2 cellular contexts compared by ENCODE assay signal in genomic region chr7:156437021-156437614, GRCh38.
TF ChIP-seq lines count a peak whose summit lies in the region.

No MANE protein-coding gene starts in this region.

TF ChIP-seq in HepG2, 621 proteins besides CTCF, POLR2A, EP300 and RAD21 (continued from another document and continues in another):
- TF ChIP-seq UBTF (CRISPR knock-in tag; IDR thresholded peaks at IDR 0.05): no peak
- TF ChIP-seq, protein P1, sequence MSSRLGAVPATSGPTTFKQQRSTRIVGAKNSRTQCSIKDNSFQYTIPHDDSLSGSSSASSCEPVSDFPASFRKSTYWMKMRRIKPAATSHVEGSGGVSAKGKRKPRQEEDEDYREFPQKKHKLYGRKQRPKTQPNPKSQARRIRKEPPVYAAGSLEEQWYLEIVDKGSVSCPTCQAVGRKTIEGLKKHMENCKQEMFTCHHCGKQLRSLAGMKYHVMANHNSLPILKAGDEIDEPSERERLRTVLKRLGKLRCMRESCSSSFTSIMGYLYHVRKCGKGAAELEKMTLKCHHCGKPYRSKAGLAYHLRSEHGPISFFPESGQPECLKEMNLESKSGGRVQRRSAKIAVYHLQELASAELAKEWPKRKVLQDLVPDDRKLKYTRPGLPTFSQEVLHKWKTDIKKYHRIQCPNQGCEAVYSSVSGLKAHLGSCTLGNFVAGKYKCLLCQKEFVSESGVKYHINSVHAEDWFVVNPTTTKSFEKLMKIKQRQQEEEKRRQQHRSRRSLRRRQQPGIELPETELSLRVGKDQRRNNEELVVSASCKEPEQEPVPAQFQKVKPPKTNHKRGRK (CRISPR knock-in tag; IDR thresholded peaks at IDR 0.05): no peak
- TF ChIP-seq, protein P2, sequence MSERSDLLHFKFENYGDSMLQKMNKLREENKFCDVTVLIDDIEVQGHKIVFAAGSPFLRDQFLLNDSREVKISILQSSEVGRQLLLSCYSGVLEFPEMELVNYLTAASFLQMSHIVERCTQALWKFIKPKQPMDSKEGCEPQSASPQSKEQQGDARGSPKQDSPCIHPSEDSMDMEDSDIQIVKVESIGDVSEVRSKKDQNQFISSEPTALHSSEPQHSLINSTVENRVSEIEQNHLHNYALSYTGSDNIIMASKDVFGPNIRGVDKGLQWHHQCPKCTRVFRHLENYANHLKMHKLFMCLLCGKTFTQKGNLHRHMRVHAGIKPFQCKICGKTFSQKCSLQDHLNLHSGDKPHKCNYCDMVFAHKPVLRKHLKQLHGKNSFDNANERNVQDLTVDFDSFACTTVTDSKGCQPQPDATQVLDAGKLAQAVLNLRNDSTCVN (CRISPR knock-in tag; IDR thresholded peaks at IDR 0.05; ENCODE audit: borderline replicate concordance): no peak
- no peak for TF ChIP-seq NPAS2 (CRISPR knock-in tag; IDR thresholded peaks at IDR 0.05; ENCODE audit: borderline replicate concordance)
- TF ChIP-seq, protein P3, sequence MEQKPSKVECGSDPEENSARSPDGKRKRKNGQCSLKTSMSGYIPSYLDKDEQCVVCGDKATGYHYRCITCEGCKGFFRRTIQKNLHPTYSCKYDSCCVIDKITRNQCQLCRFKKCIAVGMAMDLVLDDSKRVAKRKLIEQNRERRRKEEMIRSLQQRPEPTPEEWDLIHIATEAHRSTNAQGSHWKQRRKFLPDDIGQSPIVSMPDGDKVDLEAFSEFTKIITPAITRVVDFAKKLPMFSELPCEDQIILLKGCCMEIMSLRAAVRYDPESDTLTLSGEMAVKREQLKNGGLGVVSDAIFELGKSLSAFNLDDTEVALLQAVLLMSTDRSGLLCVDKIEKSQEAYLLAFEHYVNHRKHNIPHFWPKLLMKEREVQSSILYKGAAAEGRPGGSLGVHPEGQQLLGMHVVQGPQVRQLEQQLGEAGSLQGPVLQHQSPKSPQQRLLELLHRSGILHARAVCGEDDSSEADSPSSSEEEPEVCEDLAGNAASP (CRISPR knock-in tag; IDR thresholded peaks at IDR 0.05; ENCODE audit: borderline replicate concordance): no peak
- TF ChIP-seq, protein P4, sequence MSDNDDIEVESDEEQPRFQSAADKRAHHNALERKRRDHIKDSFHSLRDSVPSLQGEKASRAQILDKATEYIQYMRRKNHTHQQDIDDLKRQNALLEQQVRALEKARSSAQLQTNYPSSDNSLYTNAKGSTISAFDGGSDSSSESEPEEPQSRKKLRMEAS (IDR thresholded peaks at IDR 0.05): no peak
- TF ChIP-seq ZZZ3 (CRISPR knock-in tag; IDR thresholded peaks at IDR 0.05; ENCODE audit: borderline replicate concordance): no peak
- TF ChIP-seq, protein P5, sequence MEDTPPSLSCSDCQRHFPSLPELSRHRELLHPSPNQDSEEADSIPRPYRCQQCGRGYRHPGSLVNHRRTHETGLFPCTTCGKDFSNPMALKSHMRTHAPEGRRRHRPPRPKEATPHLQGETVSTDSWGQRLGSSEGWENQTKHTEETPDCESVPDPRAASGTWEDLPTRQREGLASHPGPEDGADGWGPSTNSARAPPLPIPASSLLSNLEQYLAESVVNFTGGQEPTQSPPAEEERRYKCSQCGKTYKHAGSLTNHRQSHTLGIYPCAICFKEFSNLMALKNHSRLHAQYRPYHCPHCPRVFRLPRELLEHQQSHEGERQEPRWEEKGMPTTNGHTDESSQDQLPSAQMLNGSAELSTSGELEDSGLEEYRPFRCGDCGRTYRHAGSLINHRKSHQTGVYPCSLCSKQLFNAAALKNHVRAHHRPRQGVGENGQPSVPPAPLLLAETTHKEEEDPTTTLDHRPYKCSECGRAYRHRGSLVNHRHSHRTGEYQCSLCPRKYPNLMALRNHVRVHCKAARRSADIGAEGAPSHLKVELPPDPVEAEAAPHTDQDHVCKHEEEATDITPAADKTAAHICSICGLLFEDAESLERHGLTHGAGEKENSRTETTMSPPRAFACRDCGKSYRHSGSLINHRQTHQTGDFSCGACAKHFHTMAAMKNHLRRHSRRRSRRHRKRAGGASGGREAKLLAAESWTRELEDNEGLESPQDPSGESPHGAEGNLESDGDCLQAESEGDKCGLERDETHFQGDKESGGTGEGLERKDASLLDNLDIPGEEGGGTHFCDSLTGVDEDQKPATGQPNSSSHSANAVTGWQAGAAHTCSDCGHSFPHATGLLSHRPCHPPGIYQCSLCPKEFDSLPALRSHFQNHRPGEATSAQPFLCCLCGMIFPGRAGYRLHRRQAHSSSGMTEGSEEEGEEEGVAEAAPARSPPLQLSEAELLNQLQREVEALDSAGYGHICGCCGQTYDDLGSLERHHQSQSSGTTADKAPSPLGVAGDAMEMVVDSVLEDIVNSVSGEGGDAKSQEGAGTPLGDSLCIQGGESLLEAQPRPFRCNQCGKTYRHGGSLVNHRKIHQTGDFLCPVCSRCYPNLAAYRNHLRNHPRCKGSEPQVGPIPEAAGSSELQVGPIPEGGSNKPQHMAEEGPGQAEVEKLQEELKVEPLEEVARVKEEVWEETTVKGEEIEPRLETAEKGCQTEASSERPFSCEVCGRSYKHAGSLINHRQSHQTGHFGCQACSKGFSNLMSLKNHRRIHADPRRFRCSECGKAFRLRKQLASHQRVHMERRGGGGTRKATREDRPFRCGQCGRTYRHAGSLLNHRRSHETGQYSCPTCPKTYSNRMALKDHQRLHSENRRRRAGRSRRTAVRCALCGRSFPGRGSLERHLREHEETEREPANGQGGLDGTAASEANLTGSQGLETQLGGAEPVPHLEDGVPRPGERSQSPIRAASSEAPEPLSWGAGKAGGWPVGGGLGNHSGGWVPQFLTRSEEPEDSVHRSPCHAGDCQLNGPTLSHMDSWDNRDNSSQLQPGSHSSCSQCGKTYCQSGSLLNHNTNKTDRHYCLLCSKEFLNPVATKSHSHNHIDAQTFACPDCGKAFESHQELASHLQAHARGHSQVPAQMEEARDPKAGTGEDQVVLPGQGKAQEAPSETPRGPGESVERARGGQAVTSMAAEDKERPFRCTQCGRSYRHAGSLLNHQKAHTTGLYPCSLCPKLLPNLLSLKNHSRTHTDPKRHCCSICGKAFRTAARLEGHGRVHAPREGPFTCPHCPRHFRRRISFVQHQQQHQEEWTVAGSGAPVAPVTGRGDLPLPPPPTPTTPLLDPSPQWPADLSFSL (CRISPR knock-in tag; IDR thresholded peaks at IDR 0.05): no peak
- TF ChIP-seq PRPF4 (IDR thresholded peaks at IDR 0.05; ENCODE audit: low read depth, low read length, poor library complexity, severe bottlenecking): no peak

TF ChIP-seq in IMR-90, 13 proteins besides CTCF, POLR2A, EP300 and RAD21 (continued from another document):
- TF ChIP-seq, protein P6, sequence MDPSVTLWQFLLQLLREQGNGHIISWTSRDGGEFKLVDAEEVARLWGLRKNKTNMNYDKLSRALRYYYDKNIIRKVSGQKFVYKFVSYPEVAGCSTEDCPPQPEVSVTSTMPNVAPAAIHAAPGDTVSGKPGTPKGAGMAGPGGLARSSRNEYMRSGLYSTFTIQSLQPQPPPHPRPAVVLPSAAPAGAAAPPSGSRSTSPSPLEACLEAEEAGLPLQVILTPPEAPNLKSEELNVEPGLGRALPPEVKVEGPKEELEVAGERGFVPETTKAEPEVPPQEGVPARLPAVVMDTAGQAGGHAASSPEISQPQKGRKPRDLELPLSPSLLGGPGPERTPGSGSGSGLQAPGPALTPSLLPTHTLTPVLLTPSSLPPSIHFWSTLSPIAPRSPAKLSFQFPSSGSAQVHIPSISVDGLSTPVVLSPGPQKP (IDR thresholded peaks at IDR 0.05; ENCODE audit: borderline replicate concordance, low read depth, low read length): no peak
- TF ChIP-seq, protein P7, sequence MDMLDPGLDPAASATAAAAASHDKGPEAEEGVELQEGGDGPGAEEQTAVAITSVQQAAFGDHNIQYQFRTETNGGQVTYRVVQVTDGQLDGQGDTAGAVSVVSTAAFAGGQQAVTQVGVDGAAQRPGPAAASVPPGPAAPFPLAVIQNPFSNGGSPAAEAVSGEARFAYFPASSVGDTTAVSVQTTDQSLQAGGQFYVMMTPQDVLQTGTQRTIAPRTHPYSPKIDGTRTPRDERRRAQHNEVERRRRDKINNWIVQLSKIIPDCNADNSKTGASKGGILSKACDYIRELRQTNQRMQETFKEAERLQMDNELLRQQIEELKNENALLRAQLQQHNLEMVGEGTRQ (IDR thresholded peaks at IDR 0.05; ENCODE audit: low read depth, low read length): no peak
- no peak for TF ChIP-seq RCOR1 (IDR thresholded peaks at IDR 0.05; ENCODE audit: insufficient replicate concordance, low read length)
- no peak for TF ChIP-seq BHLHE40 (IDR thresholded peaks at IDR 0.05; ENCODE audit: low read depth, low read length)
